Comparison of ENCODE assay signal across 13 cellular contexts in the genomic region with DNA sequence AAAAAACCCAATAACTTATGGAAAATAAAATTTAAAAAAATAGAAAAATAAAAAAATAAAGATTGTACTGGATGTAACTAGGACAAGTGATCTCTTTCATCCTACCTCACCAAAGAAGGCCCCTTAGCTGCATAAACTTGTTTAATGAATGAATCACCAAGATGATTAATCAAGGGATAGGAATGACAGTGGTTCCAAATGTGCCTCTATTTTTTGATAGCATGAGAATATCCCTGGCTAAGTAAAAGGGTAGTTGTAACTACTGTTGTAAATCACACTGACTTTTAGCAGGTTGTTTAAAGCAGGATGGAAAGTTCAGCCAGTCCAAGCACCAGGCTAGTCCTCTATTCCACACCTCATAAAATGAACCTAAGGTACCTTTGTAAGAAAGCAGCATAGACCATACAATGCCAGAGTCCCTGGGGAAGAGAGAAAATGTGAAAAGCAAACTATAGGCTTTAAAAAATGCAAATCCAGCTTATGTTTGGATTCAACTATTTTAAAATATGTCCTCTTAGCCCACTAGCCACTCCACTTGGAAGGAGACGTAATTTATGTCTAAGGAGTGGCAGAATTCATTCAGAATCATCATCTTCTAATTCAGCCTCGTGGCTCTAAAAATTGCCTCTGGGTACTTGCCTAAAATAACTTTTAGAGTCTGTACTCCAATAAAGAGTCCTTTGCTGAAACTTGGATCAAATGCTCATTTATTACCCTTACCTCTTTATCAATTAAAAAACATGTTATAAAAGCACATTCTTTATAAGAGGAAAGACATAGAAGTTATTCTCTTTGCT.
DNase-seq lines count a peak whose midpoint lies in the region; ATAC-seq and TF ChIP-seq lines count a peak whose summit lies in the region.
"Had no signal": no experiment of that assay in that cellular context is flagged by ENCODE, and none has a peak within 500 bp of the region (broad histone marks: within the 10 kb centered on the region; RNA-seq: fewer than 3 reads in every experiment).

No MANE protein-coding gene starts in this region.

- H3K4me1 Mint-ChIP-seq in neural progenitor cell (peaks cover 19% of the 10 kb centered on the region), Calu3 (ENCODE audit: low read depth, unreplicated experiment) (peaks cover 27% of the 10 kb centered on the region)

- peaks cover 5% of the 10 kb centered on the region for H3F3A ChIP-seq in neural progenitor cell (ENCODE audit: low read depth)

- H3K4me3 Mint-ChIP-seq in neural progenitor cell: no peak overlapping the region
- H3K4me3 Mint-ChIP-seq in Calu3 (ENCODE audit: low read depth, unreplicated experiment): no peak overlapping the region

- H3K9me3 Mint-ChIP-seq in neural progenitor cell (peaks cover 17% of the 10 kb centered on the region), Calu3 (ENCODE audit: low read depth, unreplicated experiment) (peaks cover 6% of the 10 kb centered on the region)

- H3K9me3 ChIP-seq in neural progenitor cell (ENCODE audit: low read depth): no peaks in the 10 kb centered on the region
- H3K9me3 ChIP-seq: esophagus muscularis mucosa, suprapubic skin had no signal

- DNase-seq in EH (ENCODE audit: low read depth): peak; percentile 88
- peak; percentile 7 to 39 for DNase-seq in NCI-H526 (lab: John Stamatoyannopoulos, UW)
- peak; percentile 37 for DNase-seq in epithelial cell of prostate (ENCODE audit: low read depth, low spot score)
- DNase-seq in neural progenitor cell (ENCODE audit: low spot score): no peak
- DNase-seq in stimulated activated CD4-positive, alpha-beta T cell treated with anti-CD3 and anti-CD28 coated beads, Interleukin-2, amount 100 ng/mL, for 24 hours: no peak
- no peak for DNase-seq in Calu3
- no peak for DNase-seq in cerebellar nuclear complex (lab: John Stamatoyannopoulos, UW)
- DNase-seq: NCI-H1694 treated with DMSO at 0.1 percent for 48 hours had no signal

- H3K27me3 Mint-ChIP-seq in neural progenitor cell (ENCODE audit: insufficient read depth, low read depth) (peaks cover 5% of the 10 kb centered on the region), Calu3 (ENCODE audit: unreplicated experiment) (no peaks in the 10 kb centered on the region)

- H3K27ac Mint-ChIP-seq in neural progenitor cell (peak overlapping the region; percentile 99), Calu3 (ENCODE audit: unreplicated experiment) (no peak overlapping the region)

- no peak for ATAC-seq in HG03045 (IDR thresholded peaks at IDR 0.05; ENCODE audit: unreplicated experiment)
- ATAC-seq: left lobe of liver had no signal

- H3K36me3 ChIP-seq in neural progenitor cell: no peaks in the 10 kb centered on the region
- H3K36me3 ChIP-seq: esophagus muscularis mucosa, suprapubic skin had no signal

- BruUV-seq in Calu3 (replicated peaks; lab: Mats Ljungman, UMichigan): no TSS peak

- H3K36me3 Mint-ChIP-seq in neural progenitor cell (peaks cover 6% of the 10 kb centered on the region), Calu3 (ENCODE audit: insufficient read depth, unreplicated experiment) (no peaks in the 10 kb centered on the region)

- no peaks in the 10 kb centered on the region for H4K20me1 ChIP-seq in neural progenitor cell (ENCODE audit: low read depth)

- no peak overlapping the region for H3K4me2 ChIP-seq in neural progenitor cell

- TF ChIP-seq CTCF in neural progenitor cell (IDR thresholded peaks at IDR 0.05) (no peak), Calu3 (IDR thresholded peaks at IDR 0.05; ENCODE audit: unreplicated experiment) (no peak)

- CTCF ChIA-PET in Calu3 (lab: Charles Lee): interaction anchor here (0.7 kb wide), 1 partner anchor 96 kb away, joined by 3 read pairs; no protein-coding TSS in a partner anchor

- no peak overlapping the region for H3K4me3 ChIP-seq in neural progenitor cell
- H3K4me3 ChIP-seq: esophagus muscularis mucosa, suprapubic skin had no signal

- H3K27me3 ChIP-seq in neural progenitor cell: no peaks in the 10 kb centered on the region
- H3K27me3 ChIP-seq: esophagus muscularis mucosa, suprapubic skin had no signal

- no peak overlapping the region for H3K9ac ChIP-seq in neural progenitor cell

- H3K4me1 ChIP-seq in neural progenitor cell: peaks cover 10% of the 10 kb centered on the region

- H3K27ac ChIP-seq in epithelial cell of prostate (peak overlapping the region; percentile 69), neural progenitor cell (no peak overlapping the region)
- H3K27ac ChIP-seq: esophagus muscularis mucosa, HL-60, suprapubic skin had no signal

- intact Hi-C loops in Calu3 (cut with micrococcal nuclease; ENCODE audit: unreplicated experiment): no loop called here

- no peaks in the 10 kb centered on the region for H3K79me2 ChIP-seq in neural progenitor cell (ENCODE audit: low read depth)

- H2AFZ ChIP-seq in neural progenitor cell (replicated peaks): no peak overlapping the region

Comparison
In these comparisons a context has a peak if more than half of its experiments do, and no peak if none do; other contexts are left out.
1. DNase-seq: peak in EH (single experiment), NCI-H526 (2 of 2) and epithelial cell of prostate (single experiment); none in neural progenitor cell (single experiment), stimulated activated CD4-positive, alpha-beta T cell treated with anti-CD3 and anti-CD28 coated beads, Interleukin-2, amount 100 ng/mL, for 24 hours (0 of 2), Calu3 (single experiment) and cerebellar nuclear complex (0 of 2).